8 cellular contexts compared by ENCODE assay signal in the genomic region with DNA sequence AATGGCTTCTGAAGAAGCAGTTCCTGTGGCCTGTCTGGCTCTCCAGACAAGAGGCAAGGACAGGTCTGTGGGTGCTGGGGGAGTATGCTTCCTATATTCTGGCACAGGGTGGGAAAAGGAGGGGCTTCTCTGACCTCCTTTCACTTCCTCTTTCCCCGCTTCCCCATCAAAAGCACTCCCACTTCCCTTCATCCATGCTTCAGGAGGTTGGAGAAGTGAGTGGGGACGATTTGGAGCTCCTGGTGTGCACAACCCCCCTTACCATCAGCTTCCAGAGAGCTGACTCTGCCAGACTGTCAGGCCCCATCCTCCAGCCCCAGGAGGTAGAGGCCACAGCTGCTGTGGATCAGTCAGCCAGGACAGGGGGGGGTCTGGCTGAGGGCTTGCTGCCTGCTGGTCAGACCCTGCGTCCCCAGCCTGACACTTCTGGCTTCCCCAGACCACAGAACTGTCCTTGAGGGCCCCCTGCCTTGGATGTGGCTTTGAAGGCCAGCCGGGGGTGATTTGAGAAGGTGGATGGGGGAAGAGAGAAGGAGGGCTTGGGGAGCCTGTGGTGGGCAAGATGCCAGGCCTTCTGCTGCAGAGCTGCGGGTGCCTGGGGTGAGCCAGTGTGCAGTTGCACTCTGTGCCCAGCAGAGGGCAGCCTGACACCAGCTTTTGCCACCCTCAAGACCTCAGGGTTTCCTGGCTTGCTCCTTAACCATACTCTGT. TPM values are rescaled to one million over a fixed set of nuclear protein-coding genes. Genes with fewer than 3 reads are reported as not detected.
DNase-seq lines count a peak whose midpoint lies in the region; ATAC-seq and TF ChIP-seq lines count a peak whose summit lies in the region.

No MANE protein-coding gene starts in this region.

- peaks cover 21% of the 10 kb centered on the region for H3K4me1 ChIP-seq in PC-3 (ENCODE audit: insufficient read depth, low read length)

- POLR2A ChIA-PET in PC-3 (lab: Charles Lee; ENCODE audit: unreplicated experiment): no interaction called here

- H3F3A ChIP-seq in PC-3 (ENCODE audit: low read length, unreplicated experiment): no peaks in the 10 kb centered on the region

- no peak overlapping the region for H2AFZ ChIP-seq in PC-3 (ENCODE audit: low read length)

- H3K4me3 ChIP-seq in PC-3 (ENCODE audit: low read length): no peak overlapping the region
- H3K4me3 ChIP-seq in epithelial cell of proximal tubule (ENCODE audit: low read depth, low read length): no peak overlapping the region

- CTCF ChIA-PET in PC-3 (lab: Charles Lee): interaction anchor here (0.9 to 2.4 kb wide), 7 partner anchors 43 to 256 kb away, joined by 3 to 25 read pairs (median 5); a partner anchor contains a TSS

- no peaks in the 10 kb centered on the region for H3K9me3 ChIP-seq in PC-3 (ENCODE audit: low read length)

- no peaks in the 10 kb centered on the region for H4K20me1 ChIP-seq in PC-3 (ENCODE audit: low read length)

- H3K9ac ChIP-seq in PC-3 (ENCODE audit: low read length): peak overlapping the region; percentile 47

- H3K9me2 ChIP-seq in PC-3 (replicated peaks; ENCODE audit: low read length): no peaks in the 10 kb centered on the region

- H3K27ac ChIP-seq in PC-3 (ENCODE audit: low read length): peak overlapping the region; percentile 85

- TF ChIP-seq CTCF in PC-3 (conservative IDR thresholded peaks at IDR 0.05; ENCODE audit: low read depth, low read length) (peak; percentile 92), epithelial cell of proximal tubule (conservative IDR thresholded peaks at IDR 0.05; ENCODE audit: low read depth, low read length) (peak; percentile 89)

- no peaks in the 10 kb centered on the region for H3K79me2 ChIP-seq in PC-3 (ENCODE audit: low read length)

- DNase-seq in Daoy (ENCODE audit: low read depth) (peak; percentile 90), HuH-7.5 (ENCODE audit: low spot score) (peak; percentile 88), PC-3 (peak; percentile 90), epithelial cell of proximal tubule (ENCODE audit: low read depth) (no peak), myocyte (ENCODE audit: low read depth) (peak; percentile 98)
- peak; percentile 84 for DNase-seq in activated T-cell treated with anti-CD3 and anti-CD28 coated beads, Interleukin-2, amount 50 U/mL, for 1 hour
- DNase-seq in stimulated activated CD8-positive, alpha-beta memory T cell treated with anti-CD3 and anti-CD28 coated beads, Interleukin-4, amount 100 ng/mL, for 4 hours (ENCODE audit: low read depth in 2 of 2, low spot score in 1 of 2): peak; percentile 43 to 52

- no peaks in the 10 kb centered on the region for H3K27me3 ChIP-seq in PC-3 (ENCODE audit: low read length)

- H3K4me2 ChIP-seq in PC-3 (ENCODE audit: low read length): peak overlapping the region; percentile 45

- peak; percentile 62 for ATAC-seq in PC-3
- ATAC-seq in HG02571 (IDR thresholded peaks at IDR 0.05; ENCODE audit: unreplicated experiment): no peak

- H3K36me3 ChIP-seq in PC-3 (ENCODE audit: low read depth, low read length): peaks cover 8% of the 10 kb centered on the region; the same call in 1 of the 2 replicates

- no TSS peak for BruUV-seq in PC-3 (replicated peaks; lab: Mats Ljungman, UMichigan)

- intact Hi-C loops in PC-3 (cut with micrococcal nuclease): loop anchor here (1.0 to 10.0 kb wide), 3 partner anchors 42 to 304 kb away; a partner anchor contains a TSS

RNA-seq across cellular contexts. Expression of a gene that starts 21.5 kb away (rescaled TPM):
- total RNA-seq in Daoy (2014; rRNA removed; shearing (Covaris generic)): 54.9 and 65.0 TPM in 2 replicates
- 50.3 and 57.4 TPM in 2 replicates for total RNA-seq in PC-3 (2014; rRNA removed)
- 11.1 and 41.8 TPM in 2 replicates for total RNA-seq in epithelial cell of proximal tubule
- total RNA-seq in myocyte: 37.8 and 42.7 TPM in 2 replicates
- polyA plus RNA-seq in myocyte (2012): 58.0 TPM

RNA-seq across cellular contexts. Expression of a gene that starts 41.3 kb away (rescaled TPM):
- total RNA-seq in Daoy (2014; rRNA removed; shearing (Covaris generic)): 1.2 and 2.1 TPM in 2 replicates
- total RNA-seq in PC-3 (2014; rRNA removed) (26.8 and 34.3 TPM in 2 replicates), epithelial cell of proximal tubule (22.0 and 27.6 TPM in 2 replicates), myocyte (0.05 TPM in 1 of 2 replicates, not detected in the other)
- 0.20 TPM for polyA plus RNA-seq in myocyte (2012)
